In the genomic region with DNA sequence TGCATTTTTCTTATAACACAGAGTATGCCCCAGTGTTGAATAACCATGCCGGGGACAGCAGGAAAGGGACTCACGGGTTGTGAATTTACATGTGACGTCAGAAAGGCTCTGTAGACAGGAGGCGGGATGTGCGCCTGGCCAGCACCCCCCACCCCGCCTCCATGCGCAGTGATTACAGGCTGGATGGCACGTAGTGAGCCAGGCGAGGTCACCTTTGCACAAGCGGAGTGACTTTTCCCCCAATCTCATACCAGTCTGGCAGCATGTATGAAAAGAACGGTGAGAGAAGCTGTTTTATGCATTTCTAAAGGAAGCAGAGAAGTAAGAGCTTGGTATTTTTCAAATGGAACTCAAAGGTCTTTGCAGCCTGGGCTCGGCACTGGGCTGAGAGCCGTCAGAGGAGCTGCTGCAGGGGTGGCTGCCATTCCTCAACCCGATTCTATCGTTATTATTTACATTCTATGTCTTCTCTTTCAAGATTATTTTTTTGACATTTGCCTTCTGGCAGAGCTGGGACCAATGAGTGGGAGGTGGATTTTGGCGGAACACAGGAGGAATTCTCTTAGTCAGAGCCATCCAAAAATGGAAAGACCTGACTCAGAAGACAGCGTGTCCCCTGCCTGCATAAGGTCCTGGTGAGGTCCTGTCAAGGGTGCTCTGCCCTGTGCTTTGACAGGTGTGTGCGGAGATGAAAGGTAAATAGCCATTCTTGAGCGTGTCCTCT, we compare ENCODE assay signal across 9 cellular contexts.
DNase-seq lines count a peak whose midpoint lies in the region; ATAC-seq and TF ChIP-seq lines count a peak whose summit lies in the region.
"Had no signal": no experiment of that assay in that cellular context is flagged by ENCODE, and none has a peak within 500 bp of the region (broad histone marks: within the 10 kb centered on the region; RNA-seq: fewer than 3 reads in every experiment).

No MANE protein-coding gene starts in this region.

- no peaks in the 10 kb centered on the region for H3K36me3 Mint-ChIP-seq in CD4-positive, CD25-positive, alpha-beta regulatory T cell
- H3K36me3 Mint-ChIP-seq in glutamatergic neuron (ENCODE audit: unreplicated experiment) = no peaks in the 10 kb centered on the region

- no peak for DNase-seq in CD4-positive, CD25-positive, alpha-beta regulatory T cell
- DNase-seq in SJCRH30 = peak; percentile 55 to 64
- peak; percentile 68 to 82 for DNase-seq in foreskin fibroblast
- DNase-seq in pons (ENCODE audit: low spot score) = peak; percentile 17
- DNase-seq in glutamatergic neuron = no peak
- DNase-seq in activated CD4-positive, alpha-beta T cell treated with anti-CD3 and anti-CD28 coated beads for 4 hours = no peak
- DNase-seq: GF-D8 had no signal

- H3K9me3 Mint-ChIP-seq in CD4-positive, CD25-positive, alpha-beta regulatory T cell = peaks cover 0 to 1% (median 0%) of the 10 kb centered on the region in 7 donors
- no peaks in the 10 kb centered on the region for H3K9me3 Mint-ChIP-seq in glutamatergic neuron (ENCODE audit: unreplicated experiment)

- no peaks in the 10 kb centered on the region for H3K27me3 ChIP-seq in CD4-positive, CD25-positive, alpha-beta regulatory T cell (ENCODE audit: control insufficient read depth, insufficient read depth, low read length)
- no peaks in the 10 kb centered on the region for H3K27me3 ChIP-seq in SJCRH30

- no peaks in the 10 kb centered on the region for H3K27me3 Mint-ChIP-seq in CD4-positive, CD25-positive, alpha-beta regulatory T cell
- H3K27me3 Mint-ChIP-seq in glutamatergic neuron (ENCODE audit: unreplicated experiment) = peaks cover 2% of the 10 kb centered on the region

- H3K4me3 Mint-ChIP-seq in CD4-positive, CD25-positive, alpha-beta regulatory T cell = no peak overlapping the region
- H3K4me3 Mint-ChIP-seq in glutamatergic neuron (ENCODE audit: unreplicated experiment) = no peak overlapping the region

- no peaks in the 10 kb centered on the region for H3K4me1 ChIP-seq in CD4-positive, CD25-positive, alpha-beta regulatory T cell (ENCODE audit: control insufficient read depth, insufficient read depth, low read length, poor library complexity, severe bottlenecking)
- H3K4me1 ChIP-seq in SJCRH30 = peaks cover 38% of the 10 kb centered on the region

- H3K9me3 ChIP-seq in CD4-positive, CD25-positive, alpha-beta regulatory T cell (ENCODE audit: control insufficient read depth in 2 of 2, low read length in 2 of 2) = no peaks in the 10 kb centered on the region
- no peaks in the 10 kb centered on the region for H3K9me3 ChIP-seq in SJCRH30 (replicated peaks)

- no peak overlapping the region for H3K4me3 ChIP-seq in CD4-positive, CD25-positive, alpha-beta regulatory T cell (ENCODE audit: low read depth, low read length)
- H3K4me3 ChIP-seq in SJCRH30 (peak overlapping the region; percentile 34), foreskin fibroblast (ENCODE audit: low read depth in 1 of 2, low read length in 2 of 2) (no peak overlapping the region)

- no peak for ATAC-seq in CD4-positive, CD25-positive, alpha-beta regulatory T cell (ENCODE audit: low read depth in 2 of 2)
- no peak for ATAC-seq in GM21825 (IDR thresholded peaks at IDR 0.05; ENCODE audit: unreplicated experiment)
- no peak for ATAC-seq in HG03196 (IDR thresholded peaks at IDR 0.05; ENCODE audit: unreplicated experiment)

- no peaks in the 10 kb centered on the region for H3K36me3 ChIP-seq in CD4-positive, CD25-positive, alpha-beta regulatory T cell (ENCODE audit: control insufficient read depth, insufficient read depth, low read length)
- H3K36me3 ChIP-seq in SJCRH30 = no peaks in the 10 kb centered on the region

- TF ChIP-seq CTCF in foreskin fibroblast (IDR thresholded peaks at IDR 0.05; ENCODE audit: low read depth, low read length) (no peak), glutamatergic neuron (IDR thresholded peaks at IDR 0.05; ENCODE audit: partially characterized antibody, unreplicated experiment) (no peak)

- peak overlapping the region; percentile 9 to 55 (median 33) for H3K27ac Mint-ChIP-seq in CD4-positive, CD25-positive, alpha-beta regulatory T cell
- H3K27ac Mint-ChIP-seq in glutamatergic neuron (ENCODE audit: unreplicated experiment) = no peak overlapping the region

- H3K27ac ChIP-seq in CD4-positive, CD25-positive, alpha-beta regulatory T cell (ENCODE audit: insufficient read depth, low read length, poor library complexity, severe bottlenecking) = no peak overlapping the region
- peak overlapping the region; percentile 15; the same call in 1 of the 2 replicates for H3K27ac ChIP-seq in SJCRH30

- H3K4me1 Mint-ChIP-seq in CD4-positive, CD25-positive, alpha-beta regulatory T cell = peaks cover 0 to 13% (median 0%) of the 10 kb centered on the region in 4 donors
- H3K4me1 Mint-ChIP-seq in glutamatergic neuron (ENCODE audit: low read depth, unreplicated experiment) = no peaks in the 10 kb centered on the region

Comparison
In these comparisons a context has a peak if more than half of its experiments do, and no peak if none do; other contexts are left out.
1. DNase-seq: peak in SJCRH30 (2 of 2), foreskin fibroblast (2 of 2) and pons (single experiment); none in CD4-positive, CD25-positive, alpha-beta regulatory T cell (0 of 3), glutamatergic neuron (single experiment) and activated CD4-positive, alpha-beta T cell treated with anti-CD3 and anti-CD28 coated beads for 4 hours (0 of 2).